Comparison of ENCODE assay signal across 1 cellular context in the genomic region with DNA sequence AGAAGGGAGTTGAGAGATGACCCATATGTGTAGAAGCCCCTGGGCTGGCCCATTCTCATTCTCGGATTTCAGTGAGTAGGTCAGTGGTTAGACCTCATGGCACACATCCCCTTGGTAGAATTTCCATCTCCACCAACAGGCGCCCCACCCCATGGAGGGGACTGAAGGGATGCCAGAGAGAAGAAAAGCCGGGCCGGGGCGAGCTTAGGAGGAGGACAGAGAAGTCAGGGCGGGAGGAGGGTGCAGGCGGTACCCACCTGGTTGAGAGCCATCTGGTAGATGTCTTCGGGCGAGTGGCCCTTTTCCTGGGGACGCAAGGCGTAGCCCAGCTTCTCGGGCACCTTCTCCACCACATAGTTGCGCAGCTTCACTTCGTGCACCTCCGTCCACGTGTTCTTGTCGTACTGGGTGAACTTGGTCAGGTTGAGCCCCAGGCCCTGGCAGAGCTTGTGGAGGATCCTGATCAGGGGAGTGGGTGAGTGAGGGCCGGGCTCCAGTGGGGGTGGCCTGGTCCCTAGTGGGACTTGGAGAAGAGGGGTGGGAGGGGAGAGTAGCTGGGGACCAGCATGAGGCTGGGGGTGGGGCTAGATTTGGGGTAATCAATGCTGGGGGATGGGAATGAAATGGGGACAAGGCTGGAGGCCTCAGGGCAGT.
TF ChIP-seq lines count a peak whose summit lies in the region.

No MANE protein-coding gene starts in this region.

TF ChIP-seq in GM12878, 131 proteins besides CTCF, POLR2A, EP300 and RAD21:
- TF ChIP-seq YY1 (IDR thresholded peaks at IDR 0.05; ENCODE audit: low read depth, low read length) (no peak), MLLT1 (IDR thresholded peaks at IDR 0.05) (peak; percentile 72), WRNIP1 (IDR thresholded peaks at IDR 0.05; ENCODE audit: borderline replicate concordance, low read depth, low read length) (no peak), RAD51 (IDR thresholded peaks at IDR 0.05) (no peak), ZSCAN29 (IDR thresholded peaks at IDR 0.05) (no peak)
- TF ChIP-seq, protein P1, sequence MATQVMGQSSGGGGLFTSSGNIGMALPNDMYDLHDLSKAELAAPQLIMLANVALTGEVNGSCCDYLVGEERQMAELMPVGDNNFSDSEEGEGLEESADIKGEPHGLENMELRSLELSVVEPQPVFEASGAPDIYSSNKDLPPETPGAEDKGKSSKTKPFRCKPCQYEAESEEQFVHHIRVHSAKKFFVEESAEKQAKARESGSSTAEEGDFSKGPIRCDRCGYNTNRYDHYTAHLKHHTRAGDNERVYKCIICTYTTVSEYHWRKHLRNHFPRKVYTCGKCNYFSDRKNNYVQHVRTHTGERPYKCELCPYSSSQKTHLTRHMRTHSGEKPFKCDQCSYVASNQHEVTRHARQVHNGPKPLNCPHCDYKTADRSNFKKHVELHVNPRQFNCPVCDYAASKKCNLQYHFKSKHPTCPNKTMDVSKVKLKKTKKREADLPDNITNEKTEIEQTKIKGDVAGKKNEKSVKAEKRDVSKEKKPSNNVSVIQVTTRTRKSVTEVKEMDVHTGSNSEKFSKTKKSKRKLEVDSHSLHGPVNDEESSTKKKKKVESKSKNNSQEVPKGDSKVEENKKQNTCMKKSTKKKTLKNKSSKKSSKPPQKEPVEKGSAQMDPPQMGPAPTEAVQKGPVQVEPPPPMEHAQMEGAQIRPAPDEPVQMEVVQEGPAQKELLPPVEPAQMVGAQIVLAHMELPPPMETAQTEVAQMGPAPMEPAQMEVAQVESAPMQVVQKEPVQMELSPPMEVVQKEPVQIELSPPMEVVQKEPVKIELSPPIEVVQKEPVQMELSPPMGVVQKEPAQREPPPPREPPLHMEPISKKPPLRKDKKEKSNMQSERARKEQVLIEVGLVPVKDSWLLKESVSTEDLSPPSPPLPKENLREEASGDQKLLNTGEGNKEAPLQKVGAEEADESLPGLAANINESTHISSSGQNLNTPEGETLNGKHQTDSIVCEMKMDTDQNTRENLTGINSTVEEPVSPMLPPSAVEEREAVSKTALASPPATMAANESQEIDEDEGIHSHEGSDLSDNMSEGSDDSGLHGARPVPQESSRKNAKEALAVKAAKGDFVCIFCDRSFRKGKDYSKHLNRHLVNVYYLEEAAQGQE (IDR thresholded peaks at IDR 0.05; ENCODE audit: low read depth, low read length), result no peak
TF ChIP-seq in GM12878: peak in this region for 1.
